ENCODE assay signal across 27 cellular contexts in genomic region chr7:129240119-129240815, GRCh38. TPM values are rescaled to one million over a fixed set of nuclear protein-coding genes. Genes with fewer than 3 reads are reported as not detected.
A peak's percentile ranks its signal among the peaks of the same experiment; 100 is the strongest.
DNase-seq lines count a peak whose midpoint lies in the region; ATAC-seq and TF ChIP-seq lines count a peak whose summit lies in the region.
"Had no signal": no experiment of that assay in that cellular context is flagged by ENCODE, and none has a peak within 500 bp of the region (broad histone marks: within the 10 kb centered on the region; RNA-seq: fewer than 3 reads in every experiment).

No MANE protein-coding gene starts in this region.

- peaks cover 11% of the 10 kb centered on the region for H3K9me3 Mint-ChIP-seq in nephron progenitor cell
- H3K9me3 Mint-ChIP-seq: activated CD4-positive, alpha-beta memory T cell treated with anti-CD3 and anti-CD28 coated beads for 36 hours; stimulated activated effector memory CD8-positive, alpha-beta T cell treated with anti-CD3 and anti-CD28 coated beads, Interleukin-12 subunit alpha, Interleukin-12 subunit beta, amount 100 ng/mL, for 72 hours had no signal

- H3K4me3 ChIP-seq in Panc1 (ENCODE audit: low read depth in 2 of 2, low read length in 2 of 2) (no peak overlapping the region), epithelial cell of proximal tubule (ENCODE audit: low read depth, low read length) (no peak overlapping the region), esophagus muscularis mucosa (no peak overlapping the region)
- H3K4me3 ChIP-seq: BLaER1 treated with 17β-estradiol and CSF1 and Interleukin-3, amounts not matched to agents 10 nM and 100 nM; gastroesophageal sphincter; spleen had no signal

- H3K9me3 ChIP-seq in Panc1 (ENCODE audit: control insufficient read depth, insufficient read depth, low read depth, low read length) (no peaks in the 10 kb centered on the region), esophagus muscularis mucosa (no peaks in the 10 kb centered on the region)
- H3K9me3 ChIP-seq: gastroesophageal sphincter, spleen had no signal

- 91% methylated on average over 10 of the region's 10 CpGs for WGBS in esophagus muscularis mucosa

- BruUV-seq in Panc1 (replicated peaks; lab: Mats Ljungman, UMichigan) = TSS peak; percentile 17

- CTCF ChIA-PET in Panc1 (lab: Charles Lee) = no interaction called here

- TF ChIP-seq POLR2A in esophagus muscularis mucosa (IDR thresholded peaks at IDR 0.05; ENCODE audit: low read depth) = no peak

- no peaks in the 10 kb centered on the region for H3K36me3 ChIP-seq in Panc1 (ENCODE audit: control insufficient read depth, insufficient read depth, low read length)
- H3K36me3 ChIP-seq in esophagus muscularis mucosa = no peaks in the 10 kb centered on the region
- H3K36me3 ChIP-seq: gastroesophageal sphincter had no signal

- peaks cover 10% of the 10 kb centered on the region for H3K4me1 Mint-ChIP-seq in nephron progenitor cell

- no peak for TF ChIP-seq EP300 in esophagus muscularis mucosa (IDR thresholded peaks at IDR 0.05)

- H3K27me3 ChIP-seq in Panc1 (ENCODE audit: control insufficient read depth, insufficient read depth, low read length) (no peaks in the 10 kb centered on the region), esophagus muscularis mucosa (no peaks in the 10 kb centered on the region)
- H3K27me3 ChIP-seq: BLaER1 treated with 17β-estradiol and CSF1 and Interleukin-3, amounts not matched to agents 10 nM and 100 nM; gastroesophageal sphincter; spleen had no signal

- peaks cover 15% of the 10 kb centered on the region for H3K36me3 Mint-ChIP-seq in nephron progenitor cell (ENCODE audit: low read depth)
- H3K36me3 Mint-ChIP-seq: stimulated activated effector memory CD8-positive, alpha-beta T cell treated with anti-CD3 and anti-CD28 coated beads, Interleukin-12 subunit alpha, Interleukin-12 subunit beta, amount 100 ng/mL, for 72 hours had no signal

- intact Hi-C loops in Panc1 (cut with micrococcal nuclease; ENCODE audit: unreplicated experiment) = no loop called here
- intact Hi-C loops in esophagus muscularis mucosa (cut with DNase I) = no loop called here

- H3K4me1 ChIP-seq in Panc1 (ENCODE audit: control insufficient read depth, insufficient read depth, low read length) = no peaks in the 10 kb centered on the region
- H3K4me1 ChIP-seq in esophagus muscularis mucosa = no peaks in the 10 kb centered on the region
- H3K4me1 ChIP-seq: gastroesophageal sphincter had no signal

- peak overlapping the region; percentile 65 for H3K27ac Mint-ChIP-seq in nephron progenitor cell
- H3K27ac Mint-ChIP-seq: activated CD4-positive, alpha-beta memory T cell treated with anti-CD3 and anti-CD28 coated beads for 36 hours; activated naive CD8-positive, alpha-beta T cell treated with anti-CD3 and anti-CD28 coated beads for 36 hours; stimulated activated effector memory CD8-positive, alpha-beta T cell treated with anti-CD3 and anti-CD28 coated beads, Interleukin-12 subunit alpha, Interleukin-12 subunit beta, amount 100 ng/mL, for 72 hours had no signal

- TF ChIP-seq CTCF in Panc1 (IDR thresholded peaks at IDR 0.05) (no peak), epithelial cell of proximal tubule (conservative IDR thresholded peaks at IDR 0.05; ENCODE audit: low read depth, low read length) (no peak), nephron progenitor cell (IDR thresholded peaks at IDR 0.05) (no peak), esophagus muscularis mucosa (IDR thresholded peaks at IDR 0.05) (no peak)

- no peak overlapping the region for H3K4me3 Mint-ChIP-seq in nephron progenitor cell
- H3K4me3 Mint-ChIP-seq: activated CD4-positive, alpha-beta memory T cell treated with anti-CD3 and anti-CD28 coated beads for 36 hours; activated naive CD8-positive, alpha-beta T cell treated with anti-CD3 and anti-CD28 coated beads for 36 hours; IgD-negative memory B cell; stimulated activated effector memory CD8-positive, alpha-beta T cell treated with anti-CD3 and anti-CD28 coated beads, Interleukin-12 subunit alpha, Interleukin-12 subunit beta, amount 100 ng/mL, for 72 hours had no signal

- H3K27ac ChIP-seq in Panc1 (ENCODE audit: low read length) = no peak overlapping the region
- no peak overlapping the region for H3K27ac ChIP-seq in esophagus muscularis mucosa (replicated peaks in 1 of 4)
- H3K27ac ChIP-seq: BLaER1 treated with 17β-estradiol and CSF1 and Interleukin-3, amounts not matched to agents 10 nM and 100 nM; gastroesophageal sphincter; spleen had no signal

- ATAC-seq in Panc1 (no peak), HG02588 (IDR thresholded peaks at IDR 0.05; ENCODE audit: unreplicated experiment) (no peak)
- ATAC-seq: gastroesophageal sphincter; Right ventricle myocardium inferior; stimulated activated effector memory CD8-positive, alpha-beta T cell treated with anti-CD3 and anti-CD28 coated beads, Interleukin-12 subunit alpha, Interleukin-12 subunit beta, amount 100 ng/mL, for 72 hours had no signal

- in situ Hi-C loops in Panc1 (cut with HindIII; ENCODE audit: low pct_unique_long_range_greater_than_20kb, low sequenced_read_pairs) = no loop called here

- no peaks in the 10 kb centered on the region for H3K27me3 Mint-ChIP-seq in nephron progenitor cell (ENCODE audit: low read depth, poor library complexity)
- H3K27me3 Mint-ChIP-seq: activated CD4-positive, alpha-beta memory T cell treated with anti-CD3 and anti-CD28 coated beads for 36 hours; activated naive CD8-positive, alpha-beta T cell treated with anti-CD3 and anti-CD28 coated beads for 36 hours; IgD-negative memory B cell had no signal

- peak; percentile 11 for DNase-seq in AG20443 (ENCODE audit: low spot score)
- DNase-seq in Panc1 (ENCODE audit: low read depth, low spot score) = no peak
- peak; percentile 86 for DNase-seq in epithelial cell of proximal tubule (ENCODE audit: low read depth)
- no peak for DNase-seq in nephron progenitor cell
- DNase-seq in NCI-H69 (lab: John Stamatoyannopoulos, UW) = no peak
- DNase-seq in esophagus muscularis mucosa (ENCODE audit: extremely low spot score) = no peak
- DNase-seq in NCI-H1417 treated with DMSO at 0.1 percent for 48 hours (lab: John Stamatoyannopoulos, UW) = no peak
- DNase-seq: activated CD4-positive, alpha-beta memory T cell treated with anti-CD3 and anti-CD28 coated beads for 36 hours; activated CD4-positive, CD25-positive, alpha-beta regulatory T cell; activated effector memory CD4-positive, alpha-beta T cell treated with Interleukin-2 at 50 U/mL for 16 hours; activated naive CD8-positive, alpha-beta T cell treated with anti-CD3 and anti-CD28 coated beads for 36 hours; effector CD4-positive, alpha-beta T cell; erythroblast; kidney; mesendoderm; NCI-H1105 treated with DMSO at 0.1 percent for 48 hours; NCI-H2081 treated with DMSO at 0.1 percent for 48 hours; spleen; stimulated activated CD4-positive, alpha-beta T cell treated with anti-CD3 and anti-CD28 coated beads, Interleukin-2, amount 100 ng/mL, for 48 hours; substantia nigra; SW 1271 had no signal

- POLR2A ChIA-PET in Panc1 (lab: Charles Lee) = interaction anchor here (0.6 kb wide), 1 partner anchor 151 kb away, joined by 3 read pairs; no protein-coding TSS in a partner anchor

RNA-seq across cellular contexts. Expression of gene AHCYL2, which starts 15.4 kb away (rescaled TPM):
- total RNA-seq in Panc1 (2021; ENCODE audit: unreplicated experiment) (20.2 TPM), epithelial cell of proximal tubule (4.5 and 7.0 TPM in 2 replicates), esophagus muscularis mucosa (10 to 100 TPM in 3 of 4 donors, 1 to 10 TPM in 1; 9.7 to 14.2 (median 11.9) TPM)
- polyA plus RNA-seq in Panc1 (2012; ENCODE audit: insufficient read length) = 12.5 TPM

RNA-seq across cellular contexts. Expression of gene SMO, which starts 51.8 kb away (rescaled TPM):
- total RNA-seq in Panc1 (2021; ENCODE audit: unreplicated experiment) (2.9 TPM), epithelial cell of proximal tubule (19.0 and 25.5 TPM in 2 replicates), esophagus muscularis mucosa (10 to 100 TPM in 3 of 4 donors, 1 to 10 TPM in 1; 8.7 to 23.9 (median 14.5) TPM)
- 4.0 TPM for polyA plus RNA-seq in Panc1 (2012; ENCODE audit: insufficient read length)

Comparison
In these comparisons a context has a peak if more than half of its experiments do, and no peak if none do; other contexts are left out.
1. DNase-seq: peak in AG20443 (single experiment) and epithelial cell of proximal tubule (single experiment); none in Panc1 (single experiment), nephron progenitor cell (single experiment), NCI-H69 (single experiment), esophagus muscularis mucosa (single experiment) and NCI-H1417 treated with DMSO at 0.1 percent for 48 hours (single experiment).